In the genomic region with DNA sequence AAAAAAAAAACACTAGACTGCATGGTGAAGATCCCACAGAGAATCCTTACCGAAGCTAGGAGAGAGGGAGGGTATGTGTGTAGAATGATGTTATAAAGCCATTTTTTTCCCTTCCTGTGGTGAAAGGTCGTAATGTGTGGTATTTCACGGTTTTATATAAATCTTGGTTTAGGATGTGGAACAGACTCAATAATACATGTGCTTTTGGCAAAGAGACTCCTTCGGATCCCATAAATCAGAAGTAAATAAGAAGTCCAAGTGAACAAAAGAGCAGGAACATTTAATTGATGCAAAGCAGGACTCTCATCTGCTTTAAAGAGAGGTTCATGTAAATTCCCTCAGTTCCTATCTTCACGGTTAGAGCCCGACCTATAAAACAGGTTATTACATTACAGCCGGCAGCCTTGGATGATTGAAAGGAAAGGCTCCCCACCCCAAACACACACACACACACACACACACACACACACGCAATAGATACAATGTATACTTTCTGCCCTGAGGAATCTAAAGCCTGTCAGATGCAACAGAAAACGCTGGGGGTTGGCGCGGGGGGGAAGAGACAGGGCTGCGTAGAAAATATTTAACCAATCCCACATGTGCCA, we compare ENCODE assay signal across 20 cellular contexts. TPM values are rescaled to one million over a fixed set of nuclear protein-coding genes. Genes with fewer than 3 reads are reported as not detected.
DNase-seq lines count a peak whose midpoint lies in the region; ATAC-seq, FAIRE-seq and TF ChIP-seq lines count a peak whose summit lies in the region.
"Had no signal": no experiment of that assay in that cellular context is flagged by ENCODE, and none has a peak within 500 bp of the region (broad histone marks: within the 10 kb centered on the region; RNA-seq: fewer than 3 reads in every experiment).

No MANE protein-coding gene starts in this region.

- TF ChIP-seq CTCF in HepG2 (CRISPR knock-in tag; IDR thresholded peaks at IDR 0.05) (no peak), right lobe of liver (IDR thresholded peaks at IDR 0.05) (no peak), RWPE1 (conservative IDR thresholded peaks at IDR 0.05; ENCODE audit: low read depth) (no peak), left lung (IDR thresholded peaks at IDR 0.05) (no peak)

- H3K9me3 ChIP-seq in HepG2 (ENCODE audit: low read length) (no peaks in the 10 kb centered on the region), right lobe of liver (no peaks in the 10 kb centered on the region), iPS-18c (ENCODE audit: control insufficient read depth, insufficient read depth, low read length) (peaks cover 3% of the 10 kb centered on the region), left lung (no peaks in the 10 kb centered on the region)
- H3K9me3 ChIP-seq: spleen, uterus had no signal

- H3K4me1 ChIP-seq in HepG2 (ENCODE audit: insufficient read depth, low read length) = peaks cover 26% of the 10 kb centered on the region
- peaks cover 0 to 2% (median 0%) of the 10 kb centered on the region in 4 donors for H3K4me1 ChIP-seq in right lobe of liver
- peaks cover 0 to under 1% of the 10 kb centered on the region in 2 donors for H3K4me1 ChIP-seq in left lung

- H3K4me3 ChIP-seq in HepG2 (replicated peaks in 1 of 3; ENCODE audit: insufficient read depth in 1 of 3, low read depth in 2 of 3, low read length in 3 of 3) (peak overlapping the region; percentile 77 to 83 (median 79)), right lobe of liver (no peak overlapping the region), iPS-18c (ENCODE audit: insufficient read depth, low read depth, low read length) (peak overlapping the region; percentile 36; the same call in 1 of the 2 replicates), left lung (no peak overlapping the region)
- H3K4me3 ChIP-seq: uterus had no signal

- H2AFZ ChIP-seq in HepG2 (ENCODE audit: low read length) = no peak overlapping the region

- peak overlapping the region; percentile 85 for H3K9ac ChIP-seq in HepG2 (ENCODE audit: insufficient read depth, low read depth, low read length)

- no peaks in the 10 kb centered on the region; a peak in 1 of 5 replicates for H3K36me3 ChIP-seq in HepG2 (replicated peaks in 1 of 2; ENCODE audit: control insufficient read depth in 1 of 2, insufficient read depth in 2 of 2, low read length in 2 of 2)
- no peaks in the 10 kb centered on the region for H3K36me3 ChIP-seq in right lobe of liver
- H3K36me3 ChIP-seq in left lung = no peaks in the 10 kb centered on the region
- H3K36me3 ChIP-seq: spleen, uterus had no signal

- no peak for TF ChIP-seq EP300 in HepG2 (IDR thresholded peaks at IDR 0.05; ENCODE audit: low read depth in 2 of 2, low read length in 2 of 2)
- TF ChIP-seq EP300 in HepG2 (CRISPR knock-in tag; IDR thresholded peaks at IDR 0.05; ENCODE audit: borderline replicate concordance) = no peak

- no peak for ATAC-seq in HepG2
- ATAC-seq in right lobe of liver = no peak
- ATAC-seq in left lung = no peak
- no peak for ATAC-seq in left cardiac atrium
- ATAC-seq in HG03095 (IDR thresholded peaks at IDR 0.05; ENCODE audit: unreplicated experiment) = no peak

- intact Hi-C loops in HepG2 (cut with micrococcal nuclease; ENCODE audit: unreplicated experiment) (loop anchor here (1.0 to 5.0 kb wide), 4 partner anchors 10 to 601 kb away; a partner anchor contains a TSS), right lobe of liver (cut with DNase I) (no loop called here), left lung (cut with DNase I) (no loop called here), left cardiac atrium (cut with DNase I) (no loop called here)

- no peaks in the 10 kb centered on the region for H3K79me2 ChIP-seq in HepG2 (ENCODE audit: insufficient read depth, low read length)

- POLR2A ChIA-PET in HepG2 (lab: Yijun Ruan, JAX) (interaction anchor here (0.9 to 6.6 kb wide), 11 partner anchors 9 to 600 kb away, joined by 3 to 163 read pairs (median 3); a partner anchor contains a TSS), RWPE1 (lab: Yijun Ruan, JAX; ENCODE audit: low non-redundant PET) (interaction anchor here (1.2 kb wide), 1 partner anchor 9 kb away, joined by 4 read pairs; no protein-coding TSS in a partner anchor)

- in situ Hi-C loops in HepG2 (cut with HindIII; ENCODE audit: extremely low pct_ligation_motif_present, low pct_unique_long_range_greater_than_20kb) = loop anchor here (25.0 kb wide), 1 partner anchor 704 kb away; a partner anchor contains a TSS

- DNase-seq in HepG2 (ENCODE audit: low spot score) (peak; percentile 69), right lobe of liver (no peak), SK-N-DZ (ENCODE audit: low spot score) (peak; percentile 20), RWPE1 (ENCODE audit: low spot score) (no peak), left lung (no peak), left cardiac atrium (no peak)
- DNase-seq: activated CD4-positive, alpha-beta T cell treated with anti-CD3 and anti-CD28 coated beads for 48 hours; activated T-cell treated with anti-CD3 and anti-CD28 coated beads, Interleukin-2, amount 50 U/mL, for 1 hour; spleen; T-helper 9 cell; uterus had no signal

- BruUV-seq in HepG2 (replicated peaks; lab: Mats Ljungman, UMichigan) = no TSS peak

- WGBS in HepG2 (ENCODE audit: low lambda C conversion rate) = 15% methylated on average over 8 of the region's 12 CpGs
- WGBS in right lobe of liver (ENCODE audit: insufficient coverage, low coverage, low lambda C conversion rate, missing lambda C conversion rate) = 2% methylated on average over 12 of the region's 12 CpGs

- CTCF ChIA-PET in HepG2 (lab: Yijun Ruan, JAX; ENCODE audit: low intra/inter-chr PET ratio, low total read pairs) (no interaction called here), RWPE1 (lab: Yijun Ruan, JAX) (interaction anchor here (0.6 to 0.7 kb wide), 5 partner anchors 12 to 1099 kb away, joined by 3 to 4 read pairs (median 3); no protein-coding TSS in a partner anchor)

- no peak for FAIRE-seq in HepG2 (lab: Jason Lieb, UNC)
- FAIRE-seq: bronchial epithelial cell, D721Med, GM18507, GM19239 had no signal

- peak overlapping the region; percentile 79 for H3K27ac ChIP-seq in HepG2 (ENCODE audit: extremely low read length, insufficient read depth, low read length)
- H3K27ac ChIP-seq in right lobe of liver = no peak overlapping the region
- no peak overlapping the region for H3K27ac ChIP-seq in RWPE1
- no peak overlapping the region for H3K27ac ChIP-seq in left lung
- H3K27ac ChIP-seq: spleen, uterus had no signal

- peak overlapping the region; percentile 94 for H3K4me2 ChIP-seq in HepG2 (ENCODE audit: low read depth, low read length)

- no peak for TF ChIP-seq RAD21 in HepG2 (CRISPR knock-in tag; IDR thresholded peaks at IDR 0.05)

- H3K27me3 ChIP-seq in HepG2 (ENCODE audit: control insufficient read depth in 1 of 2, insufficient read depth in 2 of 2, low read length in 2 of 2) (no peaks in the 10 kb centered on the region), right lobe of liver (peaks cover 15 to 79% of the 10 kb centered on the region in 2 donors), left lung (peaks cover 96 to 100% of the 10 kb centered on the region in 2 donors)

- H4K20me1 ChIP-seq in HepG2 (ENCODE audit: insufficient read depth, low read length) = no peaks in the 10 kb centered on the region

- no peak for TF ChIP-seq POLR2A in HepG2 (IDR thresholded peaks at IDR 0.05; ENCODE audit: insufficient read depth in 1 of 2, low read depth in 2 of 2, low read length in 2 of 2)
- no peak for TF ChIP-seq POLR2A in right lobe of liver (IDR thresholded peaks at IDR 0.05)

RNA-seq across cellular contexts. Expression of a gene that starts 8.7 kb away (rescaled TPM):
- total RNA-seq in HepG2 (2016; rRNA removed; fragmentation: Illumina TruSeq; extraction: Trizol) = not detected in 2 replicates
- not detected in 2 replicates for total RNA-seq in HepG2 (2016; cell fraction: cytosol; rRNA removed; fragmentation: Illumina TruSeq; extraction: Trizol; ENCODE audit: low read depth)
- total RNA-seq in HepG2 (2016; cell fraction: insoluble cytoplasmic fraction; rRNA removed; fragmentation: Illumina TruSeq; extraction: Trizol) = not detected in 2 replicates
- not detected in 2 replicates for total RNA-seq in HepG2 (2016; cell fraction: membrane; rRNA removed; fragmentation: Illumina TruSeq; extraction: Trizol)
- not detected in 2 replicates for total RNA-seq in HepG2 (2016; cell fraction: nucleus; rRNA removed; fragmentation: Illumina TruSeq; extraction: Trizol)
- polyA plus RNA-seq in HepG2 (2011; rRNA removed) = not detected in 2 replicates
- polyA plus RNA-seq in HepG2 (2011; cell fraction: cytosol; rRNA removed) = not detected in 2 replicates
- not detected in 2 replicates for polyA plus RNA-seq in HepG2 (2011; cell fraction: nucleus; rRNA removed)
- polyA plus RNA-seq in HepG2 (2012) = not detected in 2 replicates
- not detected in 2 replicates for polyA plus RNA-seq in HepG2 (2016; cell fraction: cytosol; fragmentation: Illumina TruSeq; extraction: Trizol; ENCODE audit: low read depth)
- not detected in 2 replicates for polyA plus RNA-seq in HepG2 (2016; cell fraction: insoluble cytoplasmic fraction; fragmentation: Illumina TruSeq; extraction: Trizol; ENCODE audit: low read depth)
- not detected in 2 replicates for polyA plus RNA-seq in HepG2 (2016; cell fraction: membrane; fragmentation: Illumina TruSeq; extraction: Trizol; ENCODE audit: low read depth)
- not detected in 2 replicates for polyA plus RNA-seq in HepG2 (2016; cell fraction: nucleus; fragmentation: Illumina TruSeq; extraction: Trizol; ENCODE audit: insufficient read depth, low read depth)
- polyA minus RNA-seq in HepG2 (2011; rRNA and poly(A)+ RNA removed; ENCODE audit: low replicate concordance) = not detected in 2 replicates
- polyA minus RNA-seq in HepG2 (2011; cell fraction: cytosol; rRNA and poly(A)+ RNA removed) = not detected in 2 replicates
- polyA minus RNA-seq in HepG2 (2011; cell fraction: nucleus; rRNA and poly(A)+ RNA removed) = not detected in 2 replicates
- not detected for total RNA-seq in right lobe of liver
- 2.2 and 2.7 TPM in 2 replicates for polyA plus RNA-seq in SK-N-DZ (2014; cell fraction: cytosol; rRNA removed)
- polyA plus RNA-seq in SK-N-DZ (2014; cell fraction: nucleus; rRNA removed) = 0.44 and 1.1 TPM in 2 replicates
- total RNA-seq in left lung = 1 to 10 TPM in 1 of 2 donors, not detected in 1; 1.8 TPM
- under 1 TPM; 0.50 to 0.71 TPM for total RNA-seq in left cardiac atrium
- total RNA-seq: bronchial epithelial cell, left lobe of liver, LHCN-M2 had no signal

RNA-seq across cellular contexts. Expression of a gene that starts 10.5 kb away (rescaled TPM):
- total RNA-seq in HepG2 (2016; rRNA removed; fragmentation: Illumina TruSeq; extraction: Trizol) (4.5 and 5.5 TPM in 2 replicates), right lobe of liver (not detected), left lung (not detected), left cardiac atrium (under 1 TPM in 1 of 2 donors, not detected in 1; 0.24 TPM)
- total RNA-seq in HepG2 (2016; cell fraction: cytosol; rRNA removed; fragmentation: Illumina TruSeq; extraction: Trizol; ENCODE audit: low read depth) = 3.3 and 4.7 TPM in 2 replicates
- 3.5 and 5.4 TPM in 2 replicates for total RNA-seq in HepG2 (2016; cell fraction: insoluble cytoplasmic fraction; rRNA removed; fragmentation: Illumina TruSeq; extraction: Trizol)
- total RNA-seq in HepG2 (2016; cell fraction: membrane; rRNA removed; fragmentation: Illumina TruSeq; extraction: Trizol) = 5.4 and 5.6 TPM in 2 replicates
- 6.2 and 7.9 TPM in 2 replicates for total RNA-seq in HepG2 (2016; cell fraction: nucleus; rRNA removed; fragmentation: Illumina TruSeq; extraction: Trizol)
- 2.4 and 3.5 TPM in 2 replicates for polyA plus RNA-seq in HepG2 (2011; rRNA removed)
- 2.6 and 2.9 TPM in 2 replicates for polyA plus RNA-seq in HepG2 (2011; cell fraction: cytosol; rRNA removed)
- 5.8 and 7.3 TPM in 2 replicates for polyA plus RNA-seq in HepG2 (2011; cell fraction: nucleus; rRNA removed)
- 4.5 and 5.0 TPM in 2 replicates for polyA plus RNA-seq in HepG2 (2012)
- 1.5 and 1.8 TPM in 2 replicates for polyA plus RNA-seq in HepG2 (2016; cell fraction: cytosol; fragmentation: Illumina TruSeq; extraction: Trizol; ENCODE audit: low read depth)
- 6.9 and 8.6 TPM in 2 replicates for polyA plus RNA-seq in HepG2 (2016; cell fraction: insoluble cytoplasmic fraction; fragmentation: Illumina TruSeq; extraction: Trizol; ENCODE audit: low read depth)
- polyA plus RNA-seq in HepG2 (2016; cell fraction: membrane; fragmentation: Illumina TruSeq; extraction: Trizol; ENCODE audit: low read depth) = 3.4 and 4.2 TPM in 2 replicates
- polyA plus RNA-seq in HepG2 (2016; cell fraction: nucleus; fragmentation: Illumina TruSeq; extraction: Trizol; ENCODE audit: insufficient read depth, low read depth) = 13.3 and 14.1 TPM in 2 replicates
- polyA minus RNA-seq in HepG2 (2011; rRNA and poly(A)+ RNA removed; ENCODE audit: low replicate concordance) = 3.2 TPM in 1 of 2 replicates, not detected in the other
- 2.5 and 2.8 TPM in 2 replicates for polyA minus RNA-seq in HepG2 (2011; cell fraction: cytosol; rRNA and poly(A)+ RNA removed)
- polyA minus RNA-seq in HepG2 (2011; cell fraction: nucleus; rRNA and poly(A)+ RNA removed) = 7.8 and 15.5 TPM in 2 replicates
- polyA plus RNA-seq in SK-N-DZ (2014; cell fraction: cytosol; rRNA removed) = 9.4 and 10.2 TPM in 2 replicates
- 17.9 and 25.1 TPM in 2 replicates for polyA plus RNA-seq in SK-N-DZ (2014; cell fraction: nucleus; rRNA removed)
- total RNA-seq: bronchial epithelial cell, left lobe of liver, spleen had no signal
- polyA plus RNA-seq: fibroblast of lung, spleen had no signal

Comparison
In these comparisons a context has a peak if more than half of its experiments do, and no peak if none do; other contexts are left out.
1. DNase-seq: peak in HepG2 (single experiment) and SK-N-DZ (single experiment); none in right lobe of liver (0 of 3), RWPE1 (single experiment), left lung (0 of 2) and left cardiac atrium (single experiment).
2. H3K4me3 ChIP-seq: peak in HepG2 (3 of 3) and iPS-18c (single experiment); none in right lobe of liver (0 of 3) and left lung (0 of 2).